ENCODE assay signal across 11 cellular contexts in genomic region chr17:27579304-27579703, GRCh38. TPM values are rescaled to one million over a fixed set of nuclear protein-coding genes. Genes with fewer than 3 reads are reported as not detected.
A peak's percentile ranks its signal among the peaks of the same experiment; 100 is the strongest.
DNase-seq lines count a peak whose midpoint lies in the region; ATAC-seq, FAIRE-seq and TF ChIP-seq lines count a peak whose summit lies in the region.
"Had no signal": no experiment of that assay in that cellular context is flagged by ENCODE, and none has a peak within 500 bp of the region (broad histone marks: within the 10 kb centered on the region; RNA-seq: fewer than 3 reads in every experiment).

No MANE protein-coding gene starts in this region.

- peaks cover 54% of the 10 kb centered on the region for H3K79me2 ChIP-seq in K562 (ENCODE audit: control insufficient read depth, insufficient read depth, low read length)

- no peak overlapping the region for H3K4me2 ChIP-seq in K562 (ENCODE audit: insufficient read depth, low read length)

- no peak for TF ChIP-seq POLR2A in K562 (conservative IDR thresholded peaks at IDR 0.05)

- H3K36me3 ChIP-seq in Caco-2 (ENCODE audit: control insufficient read depth, insufficient read depth, low read length) (no peaks in the 10 kb centered on the region), K562 (ENCODE audit: control insufficient read depth, insufficient read depth, low read length) (peaks cover 47% of the 10 kb centered on the region; the same call in 2 of the 3 replicates), tibial artery (peaks cover 0 to 8% (median 5%) of the 10 kb centered on the region in 3 donors)

- no peak for FAIRE-seq in K562 (lab: Jason Lieb, UNC)

- peaks cover 53% of the 10 kb centered on the region for H3K4me1 Mint-ChIP-seq in Caco-2 (ENCODE audit: low read depth, unreplicated experiment)

- no peak for TF ChIP-seq RAD21 in K562 (CRISPR knock-in tag; conservative IDR thresholded peaks at IDR 0.05 in 1 of 2, IDR thresholded peaks at IDR 0.05 in 1 of 2)

- intact Hi-C loops in Caco-2 (cut with micrococcal nuclease; ENCODE audit: unreplicated experiment) (loop anchor here (2.0 kb wide), 1 partner anchor 27 kb away; no protein-coding TSS in a partner anchor), K562 (cut with micrococcal nuclease) (loop anchor here (10.0 kb wide), 3 partner anchors 85 to 495 kb away; no protein-coding TSS in a partner anchor), tibial artery (cut with DNase I; ENCODE audit: low total_unique reads) (no loop called here)

- ATAC-seq in GM18907 (IDR thresholded peaks at IDR 0.05; ENCODE audit: unreplicated experiment) (peak; percentile 13), HG03280 (IDR thresholded peaks at IDR 0.05; ENCODE audit: unreplicated experiment) (peak; percentile 34), K562 (no peak), GM18868 (IDR thresholded peaks at IDR 0.05; ENCODE audit: unreplicated experiment) (no peak), HG03045 (IDR thresholded peaks at IDR 0.05; ENCODE audit: unreplicated experiment) (no peak)

- DNase-seq in Caco-2, result no peak
- DNase-seq in K562 (ENCODE audit: extremely low read depth in 1 of 4, low spot score in 3 of 4), result no peak
- DNase-seq in HPDE6-E6E7 (ENCODE audit: extremely low spot score), result no peak
- no peak for DNase-seq in tibial artery
- DNase-seq: activated CD4-positive, alpha-beta T cell treated with anti-CD3 and anti-CD28 coated beads, Interleukin-2, amount 50 U/mL, for 1 hour; NCI-H1092; NCI-H2227 treated with DMSO at 0.1 percent for 48 hours had no signal

- H3K27me3 Mint-ChIP-seq in Caco-2 (ENCODE audit: insufficient read depth, unreplicated experiment), result no peaks in the 10 kb centered on the region

- H3K9ac ChIP-seq in K562 (ENCODE audit: insufficient read depth in 1 of 2, low read depth in 2 of 2, low read length in 2 of 2), result no peak overlapping the region; a peak in 1 of 4 replicates

- no peaks in the 10 kb centered on the region for H3K9me3 Mint-ChIP-seq in Caco-2 (ENCODE audit: unreplicated experiment)

- BruUV-seq in Caco-2 (replicated peaks; lab: Mats Ljungman, UMichigan) (no TSS peak), K562 (replicated peaks; lab: Mats Ljungman, UMichigan) (no TSS peak)

- H3K27me3 ChIP-seq in Caco-2 (replicated peaks; ENCODE audit: control insufficient read depth, insufficient read depth, low read length), result no peaks in the 10 kb centered on the region
- no peaks in the 10 kb centered on the region for H3K27me3 ChIP-seq in K562 (ENCODE audit: control insufficient read depth in 2 of 2, insufficient read depth in 2 of 2, low read length in 2 of 2)
- no peaks in the 10 kb centered on the region for H3K27me3 ChIP-seq in tibial artery

- H3K27ac Mint-ChIP-seq in Caco-2 (ENCODE audit: unreplicated experiment), result peak overlapping the region; percentile 89

- H3K9me3 ChIP-seq in Caco-2, result no peaks in the 10 kb centered on the region
- no peaks in the 10 kb centered on the region for H3K9me3 ChIP-seq in K562 (replicated peaks; ENCODE audit: control insufficient read depth, insufficient read depth, low read depth, low read length)
- H3K9me3 ChIP-seq in tibial artery, result no peaks in the 10 kb centered on the region

- WGBS in K562 (ENCODE audit: insufficient coverage, low coverage, missing lambda C conversion rate), result 95% methylated on average over 3 of the region's 3 CpGs

- H4K20me1 ChIP-seq in K562 (replicated peaks; ENCODE audit: control insufficient read depth, insufficient read depth, low read length), result no peaks in the 10 kb centered on the region

- H3K4me1 ChIP-seq in Caco-2 (peaks cover 62% of the 10 kb centered on the region), K562 (replicated peaks in 1 of 2; ENCODE audit: control insufficient read depth in 2 of 2, insufficient read depth in 2 of 2, low read length in 2 of 2) (peaks cover 48 to 66% of the 10 kb centered on the region in 2 experiments), tibial artery (peaks cover 0 to 18% (median 2%) of the 10 kb centered on the region in 4 donors)

- TF ChIP-seq EP300 in K562 (IDR thresholded peaks at IDR 0.05; ENCODE audit: low read length), result no peak

- CTCF ChIA-PET in Caco-2 (lab: Charles Lee) (interaction anchor here (1.0 to 2.8 kb wide), 7 partner anchors 11 to 124 kb away, joined by 3 to 21 read pairs (median 9); partner anchors contain the start of gene KSR1), K562 (lab: Yijun Ruan, JAX; ENCODE audit: low intra/inter-chr PET ratio) (no interaction called here)

- no peaks in the 10 kb centered on the region for H3K9me1 ChIP-seq in K562 (ENCODE audit: control insufficient read depth, insufficient read depth, low read length)

- H3K4me3 ChIP-seq in Caco-2 (ENCODE audit: low read depth, low read length) (no peak overlapping the region), K562 (no peak overlapping the region), tibial artery (no peak overlapping the region)

- POLR2A ChIA-PET in Caco-2 (lab: Charles Lee) (interaction anchor here (0.6 kb wide), 1 partner anchor 122 kb away, joined by 3 read pairs; no protein-coding TSS in a partner anchor), K562 (lab: Yijun Ruan, JAX) (interaction anchor here (0.5 to 1.5 kb wide), 7 partner anchors 8 to 849 kb away, joined by 3 to 8 read pairs (median 3); no protein-coding TSS in a partner anchor)

- TF ChIP-seq CTCF in Caco-2 (IDR thresholded peaks at IDR 0.05; ENCODE audit: insufficient read depth in 1 of 2, low read depth in 1 of 2, low read length in 1 of 2, severe bottlenecking in 1 of 2, unreplicated experiment in 1 of 2) (no peak), K562 (IDR thresholded peaks at IDR 0.05 in 2 of 3, conservative IDR thresholded peaks at IDR 0.05 in 1 of 3; ENCODE audit: insufficient read depth in 2 of 3, low read depth in 1 of 3, low read length in 3 of 3) (no peak), tibial artery (IDR thresholded peaks at IDR 0.05) (no peak)

- H3K27ac ChIP-seq in K562 (ENCODE audit: extremely low read depth, low read depth, low read length) (no peak overlapping the region; the same call in 2 of the 3 replicates), tibial artery (no peak overlapping the region)

- peaks cover 29% of the 10 kb centered on the region for H3K36me3 Mint-ChIP-seq in Caco-2 (ENCODE audit: insufficient read depth, unreplicated experiment)

- no peak overlapping the region for H2AFZ ChIP-seq in K562 (ENCODE audit: low read depth, low read length)

- in situ Hi-C loops in K562 (cut with MboI), result no loop called here

- no peak overlapping the region for H3K4me3 Mint-ChIP-seq in Caco-2 (ENCODE audit: unreplicated experiment)

TF ChIP-seq in K562, 482 proteins besides CTCF, POLR2A, EP300 and RAD21:
- peak; percentile 29 for TF ChIP-seq RBM25 (IDR thresholded peaks at IDR 0.05; ENCODE audit: low read depth, low read length, severe bottlenecking)
- TF ChIP-seq CCAR2 (IDR thresholded peaks at IDR 0.05; ENCODE audit: low read depth, low read length), result no peak
- no peak for TF ChIP-seq ZNF384 (IDR thresholded peaks at IDR 0.05; ENCODE audit: low read depth, low read length)
- no peak for TF ChIP-seq FOXM1 (IDR thresholded peaks at IDR 0.05; ENCODE audit: low read depth)
- TF ChIP-seq FOXM1 (CRISPR knock-in tag; IDR thresholded peaks at IDR 0.05; ENCODE audit: low read depth), result no peak
- TF ChIP-seq KDM1A (IDR thresholded peaks at IDR 0.05), result no peak
- TF ChIP-seq HMG20A (CRISPR knock-in tag; conservative IDR thresholded peaks at IDR 0.05), result no peak
- TF ChIP-seq ILF3 (IDR thresholded peaks at IDR 0.05; ENCODE audit: borderline replicate concordance), result no peak
- no peak for TF ChIP-seq ZNF584 (CRISPR knock-in tag; IDR thresholded peaks at IDR 0.05; ENCODE audit: low read depth)
- TF ChIP-seq SMAD2 (IDR thresholded peaks at IDR 0.05; ENCODE audit: low read depth, low read length), result no peak
- no peak for TF ChIP-seq ZBED1 (IDR thresholded peaks at IDR 0.05)
- 0 out of 2 replicates have a peak, but pooled peaks have one; percentile 15 for TF ChIP-seq PTRF (tag; IDR thresholded peaks at IDR 0.05)

RNA-seq across cellular contexts. Expression of gene LGALS9, which starts 51.7 kb away (rescaled TPM):
- total RNA-seq in Caco-2 (2022), result 2.8 and 3.0 TPM in 2 replicates
- total RNA-seq in K562 (2011; cell fraction: chromatin; rRNA removed; ENCODE audit: low replicate concordance), result 22.6 and 54.0 TPM in 2 replicates
- 22.5 and 24.7 TPM in 2 replicates for total RNA-seq in K562 (2011; cell fraction: nucleolus; rRNA removed)
- 26.1 and 40.6 TPM in 2 replicates for total RNA-seq in K562 (2011; cell fraction: nucleoplasm; rRNA removed)
- 2.8 and 3.0 TPM in 2 replicates for total RNA-seq in K562 (2014; rRNA removed)
- 1.7 and 2.0 TPM in 2 replicates for total RNA-seq in K562 (2014; rRNA removed; fragmentation: Illumina TruSeq; extraction: Trizol)
- total RNA-seq in K562 (2015; rRNA removed; fragmentation: Illumina TruSeq; extraction: Trizol), result 3.7 and 4.8 TPM in 2 replicates
- 4.6 and 5.0 TPM in 2 replicates for total RNA-seq in K562 (2021)
- 1.5 and 7.3 TPM in 2 replicates for polyA plus RNA-seq in K562 (2011; rRNA removed)
- polyA plus RNA-seq in K562 (2011; cell fraction: cytosol; rRNA removed), result 3.5 and 4.4 TPM in 2 replicates
- polyA plus RNA-seq in K562 (2011; cell fraction: nucleus; rRNA removed), result 11.1 and 15.7 TPM in 2 replicates
- polyA plus RNA-seq in K562 (2012), result 9.1 and 14.2 TPM in 2 replicates
- polyA plus RNA-seq in K562 (2014; fragmentation: Illumina TruSeq; extraction: Trizol), result 3.8 and 5.8 TPM in 2 replicates
- polyA plus RNA-seq in K562 (2014; fragmentation: Nextera tagmentation; extraction: Ambion mirVana), result under 1 TPM; 0.45 to 0.77 TPM
- polyA plus RNA-seq in K562 (2014; rRNA removed), result 5.6 and 6.9 TPM in 2 replicates
- 3.0 and 4.4 TPM in 2 replicates for polyA minus RNA-seq in K562 (2011; rRNA and poly(A)+ RNA removed)
- 1.9 and 2.5 TPM in 2 replicates for polyA minus RNA-seq in K562 (2011; cell fraction: cytosol; rRNA and poly(A)+ RNA removed)
- polyA minus RNA-seq in K562 (2011; cell fraction: nucleus; rRNA and poly(A)+ RNA removed), result 3.1 and 7.2 TPM in 2 replicates

Comparison
In these comparisons a context has a peak if more than half of its experiments do, and no peak if none do; other contexts are left out.
1. ATAC-seq: peak in GM18907 (single experiment) and HG03280 (single experiment); none in K562 (single experiment), GM18868 (single experiment) and HG03045 (single experiment).